10 cellular contexts compared by ENCODE assay signal in the genomic region with DNA sequence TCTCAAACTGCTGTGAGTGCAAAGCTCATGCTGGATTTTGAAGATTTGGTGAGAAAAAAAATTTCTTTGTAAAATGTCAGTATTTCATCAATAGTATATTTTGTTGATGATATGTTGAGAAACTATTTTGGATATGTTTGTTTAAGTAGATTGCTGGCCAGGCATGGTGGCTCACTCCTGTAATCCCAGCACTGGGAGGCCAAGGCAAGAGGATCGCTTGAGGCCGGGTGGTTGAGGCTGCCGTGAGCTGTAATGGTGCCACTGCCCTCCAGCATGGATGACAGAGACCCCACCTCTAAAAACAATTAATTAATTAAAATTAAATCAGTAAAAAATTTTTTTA. TPM values are rescaled to one million over a fixed set of nuclear protein-coding genes. Genes with fewer than 3 reads are reported as not detected.
A peak's percentile ranks its signal among the peaks of the same experiment; 100 is the strongest.
DNase-seq lines count a peak whose midpoint lies in the region; ATAC-seq and TF ChIP-seq lines count a peak whose summit lies in the region.
"Had no signal": no experiment of that assay in that cellular context is flagged by ENCODE, and none has a peak within 500 bp of the region (broad histone marks: within the 10 kb centered on the region; RNA-seq: fewer than 3 reads in every experiment).

No MANE protein-coding gene starts in this region.

- no peak overlapping the region for H3K14ac ChIP-seq in mesenchymal stem cell (ENCODE audit: low read length in 2 of 2)

- H3K18ac ChIP-seq in mesenchymal stem cell (ENCODE audit: low read depth in 1 of 2, low read length in 2 of 2) = peak overlapping the region in 1 of 2 experiments; percentile 82

- H3K9me3 ChIP-seq in adrenal gland (replicated peaks in 1 of 3) (no peaks in the 10 kb centered on the region), mesenchymal stem cell (ENCODE audit: control insufficient read depth, low read length) (no peaks in the 10 kb centered on the region)

- H2BK5ac ChIP-seq in mesenchymal stem cell (ENCODE audit: low read depth, low read length, poor library complexity, severe bottlenecking) = no peak overlapping the region

- no peak for TF ChIP-seq POLR2A in adrenal gland (IDR thresholded peaks at IDR 0.05)

- H3K79me1 ChIP-seq in mesenchymal stem cell (replicated peaks; ENCODE audit: low read length, poor library complexity, severe bottlenecking) = peaks cover 2% of the 10 kb centered on the region

- peak overlapping the region; percentile 69 for H3K9ac ChIP-seq in mesenchymal stem cell (ENCODE audit: low read length)

- H2AK5ac ChIP-seq in mesenchymal stem cell (ENCODE audit: low read length, severe bottlenecking) = peak overlapping the region; percentile 54

- H3K9me3 Mint-ChIP-seq in activated T-cell treated with anti-CD3 and anti-CD28 coated beads, Interleukin-2, amount 50 U/mL, for 4 hours = no peaks in the 10 kb centered on the region

- peak overlapping the region; percentile 56 for H3K4me3 Mint-ChIP-seq in activated T-cell treated with anti-CD3 and anti-CD28 coated beads, Interleukin-2, amount 50 U/mL, for 4 hours

- H2BK12ac ChIP-seq in mesenchymal stem cell (ENCODE audit: low read length in 2 of 2) = no peak overlapping the region

- intact Hi-C loops in adrenal gland (cut with DNase I) = no loop called here

- H3K4me1 ChIP-seq in adrenal gland (replicated peaks in 1 of 2) (peaks cover 14 to 26% of the 10 kb centered on the region in 2 donors), mesenchymal stem cell (ENCODE audit: control insufficient read depth, insufficient read depth, low read depth, low read length) (peaks cover 25% of the 10 kb centered on the region)

- WGBS in adrenal gland, 4 donors = 88 to 98% (median 94%) methylated on average over 3 of the region's 3 CpGs
- WGBS in mesenchymal stem cell = 100% methylated on average over 1 of the region's 3 CpGs

- H3K27ac ChIP-seq in adrenal gland (peak overlapping the region; percentile 21 to 95 (median 84)), mesenchymal stem cell (ENCODE audit: low read length, poor library complexity, severe bottlenecking) (peak overlapping the region; percentile 82), temporal lobe (ENCODE audit: low read depth, low read length) (peak overlapping the region; percentile 89)

- H4K91ac ChIP-seq in mesenchymal stem cell (ENCODE audit: low read length) = no peak overlapping the region

- H2BK120ac ChIP-seq in mesenchymal stem cell (ENCODE audit: low read depth, low read length) = no peak overlapping the region

- H3K4me3 ChIP-seq in adrenal gland (peak overlapping the region in 1 of 4 donors; percentile 41), mesenchymal stem cell (ENCODE audit: insufficient read depth in 1 of 2, low read depth in 1 of 2, low read length in 2 of 2) (peak overlapping the region in 1 of 2 experiments; percentile 24)

- H3K4ac ChIP-seq in mesenchymal stem cell (ENCODE audit: low read depth in 1 of 2, low read length in 2 of 2) = peak overlapping the region in 1 of 2 experiments; percentile 42

- peaks cover 70% of the 10 kb centered on the region for H3K4me1 Mint-ChIP-seq in activated T-cell treated with anti-CD3 and anti-CD28 coated beads, Interleukin-2, amount 50 U/mL, for 4 hours (ENCODE audit: low read depth)

- H3K27me3 Mint-ChIP-seq in activated T-cell treated with anti-CD3 and anti-CD28 coated beads, Interleukin-2, amount 50 U/mL, for 4 hours (ENCODE audit: low read depth) = no peaks in the 10 kb centered on the region

- H3K36me3 Mint-ChIP-seq in activated T-cell treated with anti-CD3 and anti-CD28 coated beads, Interleukin-2, amount 50 U/mL, for 4 hours (ENCODE audit: insufficient read depth) = no peaks in the 10 kb centered on the region

- TF ChIP-seq CTCF in adrenal gland (IDR thresholded peaks at IDR 0.05) = no peak

- no peak overlapping the region for H2AFZ ChIP-seq in mesenchymal stem cell (ENCODE audit: low read depth, low read length)

- H3K23ac ChIP-seq in mesenchymal stem cell (ENCODE audit: low read length in 2 of 2) = no peak overlapping the region

- H3K27me3 ChIP-seq in adrenal gland (no peaks in the 10 kb centered on the region), mesenchymal stem cell (ENCODE audit: control insufficient read depth in 1 of 2, insufficient read depth in 1 of 2, low read length in 2 of 2) (no peaks in the 10 kb centered on the region)

- DNase-seq in activated T-cell treated with anti-CD3 and anti-CD28 coated beads, Interleukin-2, amount 50 U/mL, for 4 hours = no peak
- no peak for DNase-seq in activated T-cell treated with anti-CD3 and anti-CD28 coated beads, Interleukin-2, amount 50 U/mL, for 48 hours
- DNase-seq in adrenal gland = no peak
- no peak for DNase-seq in mesenchymal stem cell
- no peak for DNase-seq in germinal center (ENCODE audit: low spot score)
- no peak for DNase-seq in NCI-H2029 (lab: John Stamatoyannopoulos, UW)

- H2BK15ac ChIP-seq in mesenchymal stem cell (ENCODE audit: low read depth, poor library complexity, severe bottlenecking) = peak overlapping the region; percentile 5

- H3K36me3 ChIP-seq in adrenal gland (replicated peaks in 1 of 2) (no peaks in the 10 kb centered on the region), mesenchymal stem cell (ENCODE audit: control insufficient read depth in 1 of 2, insufficient read depth in 2 of 2, low read depth in 1 of 2, low read length in 2 of 2) (no peaks in the 10 kb centered on the region)

- no peak for ATAC-seq in activated T-cell treated with anti-CD3 and anti-CD28 coated beads, Interleukin-2, amount 50 U/mL, for 4 hours
- no peak for ATAC-seq in GM21390 (IDR thresholded peaks at IDR 0.05; ENCODE audit: unreplicated experiment)

- no peak overlapping the region for H3K4me2 ChIP-seq in mesenchymal stem cell (ENCODE audit: low read length, poor library complexity, severe bottlenecking)

- no peak overlapping the region for H4K8ac ChIP-seq in mesenchymal stem cell (ENCODE audit: low read length)

RNA-seq across cellular contexts. Expression of a gene that starts 6.9 kb away (rescaled TPM):
- total RNA-seq in activated T-cell treated with anti-CD3 and anti-CD28 coated beads, Interleukin-2, amount 50 U/mL, for 4 hours = 10 to 100 TPM in 2 of 3 donors, 1 to 10 TPM in 1; 5.3 to 24.6 (median 20.4) TPM
- total RNA-seq in adrenal gland (100 to 1,000 TPM; 120 to 946 (median 395) TPM), temporal lobe (5.2 TPM)
- 1,000 to 10,000 TPM in 1 of 3 donors, 100 to 1,000 TPM in 2; 454 to 1,592 (median 502) TPM for polyA plus RNA-seq in adrenal gland
- 2,969 TPM for polyA plus RNA-seq in mesenchymal stem cell (2013, experiment 1 of 2)
- 2,910 TPM for polyA plus RNA-seq in mesenchymal stem cell (2013, experiment 2 of 2)

RNA-seq across cellular contexts. Expression of a gene that starts 13.7 kb away (rescaled TPM):
- 100 to 1,000 TPM in 2 of 3 donors, 10 to 100 TPM in 1; 99.3 to 144 (median 120) TPM for total RNA-seq in activated T-cell treated with anti-CD3 and anti-CD28 coated beads, Interleukin-2, amount 50 U/mL, for 4 hours
- total RNA-seq in adrenal gland (100 to 1,000 TPM in 3 of 8 donors, 10 to 100 TPM in 5; 52.8 to 238 (median 85.3) TPM), temporal lobe (3.9 TPM)
- polyA plus RNA-seq in adrenal gland = 100 to 1,000 TPM in 2 of 3 donors, 10 to 100 TPM in 1; 84.6 to 360 (median 139) TPM
- 395 TPM for polyA plus RNA-seq in mesenchymal stem cell (2013, experiment 1 of 2)
- 368 TPM for polyA plus RNA-seq in mesenchymal stem cell (2013, experiment 2 of 2)

RNA-seq across cellular contexts. Expression of a gene that starts 19.9 kb away (rescaled TPM):
- total RNA-seq in activated T-cell treated with anti-CD3 and anti-CD28 coated beads, Interleukin-2, amount 50 U/mL, for 4 hours = 100 to 1,000 TPM; 197 to 257 (median 231) TPM
- 100 to 1,000 TPM in 7 of 8 donors, 10 to 100 TPM in 1; 96.5 to 269 (median 190) TPM for total RNA-seq in adrenal gland
- 100 to 1,000 TPM; 290 to 835 (median 443) TPM for polyA plus RNA-seq in adrenal gland
- 1,548 TPM for polyA plus RNA-seq in mesenchymal stem cell (2013, experiment 1 of 2)
- polyA plus RNA-seq in mesenchymal stem cell (2013, experiment 2 of 2) = 1,588 TPM
- 2.0 TPM for total RNA-seq in temporal lobe

RNA-seq across cellular contexts. Expression of a gene that starts 28.2 kb away (rescaled TPM):
- not detected for total RNA-seq in activated T-cell treated with anti-CD3 and anti-CD28 coated beads, Interleukin-2, amount 50 U/mL, for 4 hours
- total RNA-seq in adrenal gland (not detected), temporal lobe (not detected)
- polyA plus RNA-seq in adrenal gland = not detected
- polyA plus RNA-seq in mesenchymal stem cell (2013, experiment 1 of 2) = not detected
- polyA plus RNA-seq in mesenchymal stem cell (2013, experiment 2 of 2) = not detected
- total RNA-seq: left colon, M059J had no signal

RNA-seq across cellular contexts. Expression of a gene that starts 38.6 kb away (rescaled TPM):
- total RNA-seq in activated T-cell treated with anti-CD3 and anti-CD28 coated beads, Interleukin-2, amount 50 U/mL, for 4 hours = 10 to 100 TPM; 16.6 to 76.3 (median 28.3) TPM
- total RNA-seq in adrenal gland (1 to 10 TPM; 1.2 to 9.8 (median 7.1) TPM), temporal lobe (1.5 TPM)
- 10 to 100 TPM in 2 of 3 donors, under 1 TPM in 1; 0.55 to 77.2 (median 29.4) TPM for polyA plus RNA-seq in adrenal gland
- 35.9 TPM for polyA plus RNA-seq in mesenchymal stem cell (2013, experiment 1 of 2)
- 33.3 TPM for polyA plus RNA-seq in mesenchymal stem cell (2013, experiment 2 of 2)

Comparison
In these comparisons a context has a peak if more than half of its experiments do, and no peak if none do; other contexts are left out.
1. RNA of a gene that starts 6.9 kb away (total RNA-seq): 120 to 946 TPM in adrenal gland; 5.3 to 24.6 TPM in activated T-cell treated with anti-CD3 and anti-CD28 coated beads, Interleukin-2, amount 50 U/mL, for 4 hours and 5.2 TPM in temporal lobe (single experiment); every median in the first group is over 4 times any median in the second.
2. RNA of a gene that starts 13.7 kb away (total RNA-seq): 99.3 to 144 TPM in activated T-cell treated with anti-CD3 and anti-CD28 coated beads, Interleukin-2, amount 50 U/mL, for 4 hours and 52.8 to 238 TPM in adrenal gland; 3.9 TPM in temporal lobe (single experiment); every median in the first group is over 10 times any median in the second.
3. RNA of a gene that starts 19.9 kb away (total RNA-seq): 197 to 257 TPM in activated T-cell treated with anti-CD3 and anti-CD28 coated beads, Interleukin-2, amount 50 U/mL, for 4 hours and 96.5 to 269 TPM in adrenal gland; 2.0 TPM in temporal lobe (single experiment); every median in the first group is over 10 times any median in the second.
4. Peak in every context shown above with its lines, with median percentiles within 50 percentile points of each other: H3K27ac ChIP-seq.